Comparison of ENCODE assay signal across 16 cellular contexts in genomic region chrX:123927845-123928244, GRCh38.
"Had no signal": no experiment of that assay in that cellular context is flagged by ENCODE, and none has a peak within 500 bp of the region (broad histone marks: within the 10 kb centered on the region; RNA-seq: fewer than 3 reads in every experiment).

No MANE protein-coding gene starts in this region.

- H3K4me3 Mint-ChIP-seq: dendritic cell treated with granulocyte-macrophage colony-stimulating factor and Interleukin-4, amounts not matched to agents 40 ng/mL and 50 ng/mL, for 4 days; effector memory CD8-positive, alpha-beta T cell; memory B cell; mesothelial cell of epicardium; natural killer cell treated with Interleukin-12 subunit alpha and Interleukin-12 subunit beta and Interleukin-15 and Interleukin-18, amount 100 ng/mL, for 72 hours; neural progenitor cell had no signal

- H3K9me3 Mint-ChIP-seq: dendritic cell treated with granulocyte-macrophage colony-stimulating factor and Interleukin-4, amounts not matched to agents 40 ng/mL and 50 ng/mL, for 4 days; effector memory CD8-positive, alpha-beta T cell; memory B cell; natural killer cell treated with Interleukin-12 subunit alpha and Interleukin-12 subunit beta and Interleukin-15 and Interleukin-18, amount 100 ng/mL, for 72 hours had no signal

- ATAC-seq: effector memory CD8-positive, alpha-beta T cell; left cardiac atrium; lower lobe of right lung; natural killer cell treated with Interleukin-12 subunit alpha and Interleukin-12 subunit beta and Interleukin-15 and Interleukin-18, amount 100 ng/mL, for 72 hours; right cardiac atrium had no signal

- H3K27me3 Mint-ChIP-seq: dendritic cell treated with granulocyte-macrophage colony-stimulating factor and Interleukin-4, amounts not matched to agents 40 ng/mL and 50 ng/mL, for 4 days; effector memory CD8-positive, alpha-beta T cell; memory B cell; natural killer cell treated with Interleukin-12 subunit alpha and Interleukin-12 subunit beta and Interleukin-15 and Interleukin-18, amount 100 ng/mL, for 72 hours had no signal

- DNase-seq: effector memory CD8-positive, alpha-beta T cell; foreskin fibroblast; kidney; left cardiac atrium; left ventricle myocardium inferior; lower lobe of right lung; nucleus accumbens; right cardiac atrium; stimulated activated CD4-positive, alpha-beta T cell treated with anti-CD3 and anti-CD28 coated beads, Interleukin-2, amount 100 ng/mL, for 48 hours; stimulated activated naive CD4-positive, alpha-beta T cell treated with Interleukin-2 at 50 U/mL for 16 hours; trophoblast cell had no signal

- H3K36me3 Mint-ChIP-seq: natural killer cell treated with Interleukin-12 subunit alpha and Interleukin-12 subunit beta and Interleukin-15 and Interleukin-18, amount 100 ng/mL, for 72 hours had no signal

- H3K27ac Mint-ChIP-seq: dendritic cell treated with granulocyte-macrophage colony-stimulating factor and Interleukin-4, amounts not matched to agents 40 ng/mL and 50 ng/mL, for 4 days; effector memory CD8-positive, alpha-beta T cell; memory B cell; mesothelial cell of epicardium; natural killer cell treated with Interleukin-12 subunit alpha and Interleukin-12 subunit beta and Interleukin-15 and Interleukin-18, amount 100 ng/mL, for 72 hours; neural progenitor cell had no signal

- H3K4me1 Mint-ChIP-seq: memory B cell, mesothelial cell of epicardium had no signal
